In genomic region chr4:6987566-6987920, GRCh38 we compare ENCODE assay signal across 8 cellular contexts. TPM values are rescaled to one million over a fixed set of nuclear protein-coding genes. Genes with fewer than 3 reads are reported as not detected.
DNase-seq lines count a peak whose midpoint lies in the region; ATAC-seq and TF ChIP-seq lines count a peak whose summit lies in the region.

No MANE protein-coding gene starts in this region.

- no peaks in the 10 kb centered on the region for H3K27me3 ChIP-seq in neutrophil

- peaks cover 62 to 72% of the 10 kb centered on the region in 2 experiments for H3K4me1 ChIP-seq in neutrophil (ENCODE audit: control insufficient read depth in 1 of 2, insufficient read depth in 1 of 2, low read depth in 1 of 2, low read length in 1 of 2)

- no peaks in the 10 kb centered on the region for H3K9me3 ChIP-seq in neutrophil

- H3K27ac ChIP-seq in C4-2B: peak overlapping the region; percentile 87
- peak overlapping the region; percentile 89 for H3K27ac ChIP-seq in neutrophil

- TF ChIP-seq CTCF in C4-2B (conservative IDR thresholded peaks at IDR 0.05) (no peak), epithelial cell of proximal tubule (conservative IDR thresholded peaks at IDR 0.05; ENCODE audit: low read depth, low read length) (no peak), neutrophil (IDR thresholded peaks at IDR 0.05) (no peak)

- H3K36me3 ChIP-seq in neutrophil: peaks cover 8% of the 10 kb centered on the region

- DNase-seq in RKO (ENCODE audit: low spot score) (peak; percentile 51), epithelial cell of proximal tubule (ENCODE audit: low read depth) (no peak), NCI-H1092 treated with DMSO at 0.1 percent for 48 hours (lab: John Stamatoyannopoulos, UW) (no peak)

- H3K4me3 ChIP-seq in epithelial cell of proximal tubule (ENCODE audit: low read depth, low read length) (peak overlapping the region; percentile 77), neutrophil (ENCODE audit: low read depth in 1 of 2, low read length in 1 of 2) (peak overlapping the region; percentile 86 to 87)

- ATAC-seq in GM21528 (IDR thresholded peaks at IDR 0.05; ENCODE audit: low FRiP score, unreplicated experiment): peak; percentile 2
- ATAC-seq in HG02610 (IDR thresholded peaks at IDR 0.05; ENCODE audit: unreplicated experiment): no peak
- ATAC-seq in HG03342 (IDR thresholded peaks at IDR 0.05; ENCODE audit: unreplicated experiment): no peak

RNA-seq across cellular contexts. Expression of gene TADA2B, which starts 55.6 kb away (rescaled TPM):
- total RNA-seq in epithelial cell of proximal tubule: 15.2 and 16.9 TPM in 2 replicates
